In the genomic region with DNA sequence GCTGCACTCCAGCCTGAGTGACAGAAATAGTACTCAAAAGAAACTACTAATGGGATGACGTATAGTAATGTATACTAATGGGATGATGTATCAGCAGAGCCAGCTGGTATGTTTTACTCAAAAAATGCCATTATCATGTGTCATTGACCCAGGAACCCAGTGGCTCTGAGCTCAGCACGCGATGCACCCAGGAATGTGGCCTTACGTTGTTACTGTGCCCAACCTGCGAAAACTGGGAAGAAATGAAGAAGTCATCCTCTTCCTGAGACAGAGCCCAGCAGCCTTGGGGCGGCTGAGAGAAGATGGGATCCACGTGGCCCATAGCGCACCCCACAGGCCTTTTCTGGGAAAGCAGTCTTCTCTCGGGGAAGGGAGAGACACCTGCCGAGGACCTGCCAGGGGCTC, we compare ENCODE assay signal across 8 cellular contexts. TPM values are rescaled to one million over a fixed set of nuclear protein-coding genes. Genes with fewer than 3 reads are reported as not detected.
DNase-seq lines count a peak whose midpoint lies in the region; ATAC-seq, FAIRE-seq and TF ChIP-seq lines count a peak whose summit lies in the region.

No MANE protein-coding gene starts in this region.

- H3K4me1 ChIP-seq in HepG2 (ENCODE audit: insufficient read depth, low read length) (no peaks in the 10 kb centered on the region), right lobe of liver (no peaks in the 10 kb centered on the region)
- peaks cover 4% of the 10 kb centered on the region for H3K4me1 ChIP-seq in effector memory CD4-positive, alpha-beta T cell (ENCODE audit: control insufficient read depth, insufficient read depth, low read length, poor library complexity, severe bottlenecking)

- TF ChIP-seq POLR2A in HepG2 (IDR thresholded peaks at IDR 0.05; ENCODE audit: insufficient read depth in 1 of 2, low read depth in 2 of 2, low read length in 2 of 2) (no peak), right lobe of liver (IDR thresholded peaks at IDR 0.05) (no peak)

- H3K27ac ChIP-seq in HepG2 (ENCODE audit: extremely low read length, insufficient read depth, low read length) (no peak overlapping the region), right lobe of liver (no peak overlapping the region)
- no peak overlapping the region for H3K27ac ChIP-seq in effector memory CD4-positive, alpha-beta T cell (ENCODE audit: insufficient read depth, low read length, poor library complexity, severe bottlenecking)

- TF ChIP-seq RAD21 in HepG2 (CRISPR knock-in tag; IDR thresholded peaks at IDR 0.05): no peak

- FAIRE-seq in HepG2 (lab: Jason Lieb, UNC): no peak

- H2AFZ ChIP-seq in HepG2 (ENCODE audit: low read length): no peak overlapping the region

- CTCF ChIA-PET in HepG2 (lab: Yijun Ruan, JAX; ENCODE audit: low intra/inter-chr PET ratio, low total read pairs): no interaction called here

- H3K4me2 ChIP-seq in HepG2 (ENCODE audit: low read depth, low read length): no peak overlapping the region

- no peaks in the 10 kb centered on the region for H3K9me3 ChIP-seq in HepG2 (ENCODE audit: low read length)
- H3K9me3 ChIP-seq in right lobe of liver: no peaks in the 10 kb centered on the region
- H3K9me3 ChIP-seq in effector memory CD4-positive, alpha-beta T cell (ENCODE audit: control insufficient read depth, low read length): no peaks in the 10 kb centered on the region

- no TSS peak for BruUV-seq in HepG2 (replicated peaks; lab: Mats Ljungman, UMichigan)

- no peak overlapping the region for H3K9ac ChIP-seq in HepG2 (ENCODE audit: insufficient read depth, low read depth, low read length)

- TF ChIP-seq EP300 in HepG2 (IDR thresholded peaks at IDR 0.05; ENCODE audit: low read depth in 2 of 2, low read length in 2 of 2) (no peak), HepG2 (CRISPR knock-in tag; IDR thresholded peaks at IDR 0.05; ENCODE audit: borderline replicate concordance) (no peak)

- H3K4me3 ChIP-seq in HepG2 (replicated peaks in 1 of 3; ENCODE audit: insufficient read depth in 1 of 3, low read depth in 2 of 3, low read length in 3 of 3) (no peak overlapping the region), right lobe of liver (no peak overlapping the region), fibroblast of pulmonary artery (replicated peaks; ENCODE audit: low read depth, low read length) (no peak overlapping the region)
- no peak overlapping the region for H3K4me3 ChIP-seq in effector memory CD4-positive, alpha-beta T cell (ENCODE audit: insufficient read depth, low read depth, low read length, poor library complexity, severe bottlenecking)

- peaks cover 14 to 64% of the 10 kb centered on the region in 2 experiments for H3K36me3 ChIP-seq in HepG2 (replicated peaks in 1 of 2; ENCODE audit: control insufficient read depth in 1 of 2, insufficient read depth in 2 of 2, low read length in 2 of 2)
- peaks cover 0 to 47% (median 9%) of the 10 kb centered on the region in 4 donors for H3K36me3 ChIP-seq in right lobe of liver
- H3K36me3 ChIP-seq in effector memory CD4-positive, alpha-beta T cell (ENCODE audit: control insufficient read depth, insufficient read depth, low read length): peaks cover 47% of the 10 kb centered on the region

- H3K27me3 ChIP-seq in HepG2 (ENCODE audit: control insufficient read depth in 1 of 2, insufficient read depth in 2 of 2, low read length in 2 of 2) (no peaks in the 10 kb centered on the region), right lobe of liver (no peaks in the 10 kb centered on the region)
- H3K27me3 ChIP-seq in effector memory CD4-positive, alpha-beta T cell (replicated peaks; ENCODE audit: control insufficient read depth, insufficient read depth, low read length, poor library complexity, severe bottlenecking): no peaks in the 10 kb centered on the region

- ATAC-seq in HepG2 (peak; percentile 19; the same call in 2 of the 3 replicates), right lobe of liver (no peak), GM19351 (IDR thresholded peaks at IDR 0.05; ENCODE audit: unreplicated experiment) (no peak)

- no peaks in the 10 kb centered on the region for H4K20me1 ChIP-seq in HepG2 (ENCODE audit: insufficient read depth, low read length)

- POLR2A ChIA-PET in HepG2 (lab: Yijun Ruan, JAX): no interaction called here

- in situ Hi-C loops in HepG2 (cut with HindIII; ENCODE audit: extremely low pct_ligation_motif_present, low pct_unique_long_range_greater_than_20kb): no loop called here

- WGBS in HepG2 (ENCODE audit: low lambda C conversion rate): 100% methylated on average over 5 of the region's 10 CpGs
- 64% methylated on average over 1 of the region's 10 CpGs for WGBS in right lobe of liver (ENCODE audit: insufficient coverage, low coverage, low lambda C conversion rate, missing lambda C conversion rate)

- DNase-seq in HepG2 (ENCODE audit: low spot score) (no peak), right lobe of liver (no peak), SW 1271 (lab: John Stamatoyannopoulos, UW) (peak; percentile 85 to 89), fibroblast of pulmonary artery (ENCODE audit: low read depth) (peak; percentile 93), NCI-H1436 (lab: John Stamatoyannopoulos, UW) (no peak), anterior cingulate cortex (lab: John Stamatoyannopoulos, UW) (no peak)
- DNase-seq in effector memory CD4-positive, alpha-beta T cell: no peak

- intact Hi-C loops in HepG2 (cut with micrococcal nuclease; ENCODE audit: unreplicated experiment): no loop called here
- intact Hi-C loops in right lobe of liver (cut with DNase I): loop anchor here in 1 of 2 donors (10.0 kb wide), 1 partner anchor 140 kb away; no protein-coding TSS in a partner anchor

- TF ChIP-seq CTCF in HepG2 (CRISPR knock-in tag; IDR thresholded peaks at IDR 0.05): peak; percentile 30; the same call in 1 of the 2 replicates
- peak in 1 of 4 donors; percentile 8 for TF ChIP-seq CTCF in right lobe of liver (IDR thresholded peaks at IDR 0.05)
- TF ChIP-seq CTCF in fibroblast of pulmonary artery (IDR thresholded peaks at IDR 0.05; ENCODE audit: low read length, missing control alignments): peak; percentile 48

- H3K79me2 ChIP-seq in HepG2 (ENCODE audit: insufficient read depth, low read length): peaks cover 8% of the 10 kb centered on the region

RNA-seq across cellular contexts. Expression of a gene that starts 8.8 kb away (rescaled TPM):
- total RNA-seq in HepG2 (2016; rRNA removed; fragmentation: Illumina TruSeq; extraction: Trizol) (22.1 and 29.4 TPM in 2 replicates), right lobe of liver (10 to 100 TPM; 25.5 to 30.6 (median 26.9) TPM)
- total RNA-seq in HepG2 (2016; cell fraction: cytosol; rRNA removed; fragmentation: Illumina TruSeq; extraction: Trizol; ENCODE audit: low read depth): 19.3 and 24.9 TPM in 2 replicates
- total RNA-seq in HepG2 (2016; cell fraction: insoluble cytoplasmic fraction; rRNA removed; fragmentation: Illumina TruSeq; extraction: Trizol): 21.8 and 31.9 TPM in 2 replicates
- total RNA-seq in HepG2 (2016; cell fraction: membrane; rRNA removed; fragmentation: Illumina TruSeq; extraction: Trizol): 32.2 and 38.5 TPM in 2 replicates
- 23.9 and 27.0 TPM in 2 replicates for total RNA-seq in HepG2 (2016; cell fraction: nucleus; rRNA removed; fragmentation: Illumina TruSeq; extraction: Trizol)
- 25.4 and 28.8 TPM in 2 replicates for polyA plus RNA-seq in HepG2 (2011; rRNA removed)
- polyA plus RNA-seq in HepG2 (2011; cell fraction: cytosol; rRNA removed): 25.8 and 32.1 TPM in 2 replicates
- polyA plus RNA-seq in HepG2 (2011; cell fraction: nucleus; rRNA removed): 48.5 and 56.3 TPM in 2 replicates
- polyA plus RNA-seq in HepG2 (2012): 31.0 and 32.3 TPM in 2 replicates
- 26.4 and 36.1 TPM in 2 replicates for polyA plus RNA-seq in HepG2 (2016; cell fraction: cytosol; fragmentation: Illumina TruSeq; extraction: Trizol; ENCODE audit: low read depth)
- 38.0 and 48.6 TPM in 2 replicates for polyA plus RNA-seq in HepG2 (2016; cell fraction: insoluble cytoplasmic fraction; fragmentation: Illumina TruSeq; extraction: Trizol; ENCODE audit: low read depth)
- polyA plus RNA-seq in HepG2 (2016; cell fraction: membrane; fragmentation: Illumina TruSeq; extraction: Trizol; ENCODE audit: low read depth): 40.9 and 46.8 TPM in 2 replicates
- 70.6 and 77.2 TPM in 2 replicates for polyA plus RNA-seq in HepG2 (2016; cell fraction: nucleus; fragmentation: Illumina TruSeq; extraction: Trizol; ENCODE audit: insufficient read depth, low read depth)
- polyA minus RNA-seq in HepG2 (2011; rRNA and poly(A)+ RNA removed; ENCODE audit: low replicate concordance): 19.8 and 25.0 TPM in 2 replicates
- 15.5 and 16.0 TPM in 2 replicates for polyA minus RNA-seq in HepG2 (2011; cell fraction: cytosol; rRNA and poly(A)+ RNA removed)
- polyA minus RNA-seq in HepG2 (2011; cell fraction: nucleus; rRNA and poly(A)+ RNA removed): 18.6 and 26.4 TPM in 2 replicates

RNA-seq across cellular contexts. Expression of a gene that starts 15.4 kb away (rescaled TPM):
- total RNA-seq in HepG2 (2016; rRNA removed; fragmentation: Illumina TruSeq; extraction: Trizol) (0.93 and 2.6 TPM in 2 replicates), right lobe of liver (1 to 10 TPM; 1.7 to 6.2 (median 3.4) TPM)
- 1.3 and 1.5 TPM in 2 replicates for total RNA-seq in HepG2 (2016; cell fraction: cytosol; rRNA removed; fragmentation: Illumina TruSeq; extraction: Trizol; ENCODE audit: low read depth)
- total RNA-seq in HepG2 (2016; cell fraction: insoluble cytoplasmic fraction; rRNA removed; fragmentation: Illumina TruSeq; extraction: Trizol): 0.73 and 3.1 TPM in 2 replicates
- 1.5 and 1.9 TPM in 2 replicates for total RNA-seq in HepG2 (2016; cell fraction: membrane; rRNA removed; fragmentation: Illumina TruSeq; extraction: Trizol)
- total RNA-seq in HepG2 (2016; cell fraction: nucleus; rRNA removed; fragmentation: Illumina TruSeq; extraction: Trizol): 3.1 and 3.8 TPM in 2 replicates
- polyA plus RNA-seq in HepG2 (2011; rRNA removed): 2.3 and 4.7 TPM in 2 replicates
- polyA plus RNA-seq in HepG2 (2011; cell fraction: cytosol; rRNA removed): 0.92 and 1.7 TPM in 2 replicates
- 68.0 and 74.7 TPM in 2 replicates for polyA plus RNA-seq in HepG2 (2011; cell fraction: nucleus; rRNA removed)
- 1.8 and 2.2 TPM in 2 replicates for polyA plus RNA-seq in HepG2 (2012)
- 1.1 and 1.2 TPM in 2 replicates for polyA plus RNA-seq in HepG2 (2016; cell fraction: cytosol; fragmentation: Illumina TruSeq; extraction: Trizol; ENCODE audit: low read depth)
- 0.84 and 1.3 TPM in 2 replicates for polyA plus RNA-seq in HepG2 (2016; cell fraction: insoluble cytoplasmic fraction; fragmentation: Illumina TruSeq; extraction: Trizol; ENCODE audit: low read depth)
- 0.98 and 1.3 TPM in 2 replicates for polyA plus RNA-seq in HepG2 (2016; cell fraction: membrane; fragmentation: Illumina TruSeq; extraction: Trizol; ENCODE audit: low read depth)
- 12.7 and 13.3 TPM in 2 replicates for polyA plus RNA-seq in HepG2 (2016; cell fraction: nucleus; fragmentation: Illumina TruSeq; extraction: Trizol; ENCODE audit: insufficient read depth, low read depth)
- 0.30 and 1.8 TPM in 2 replicates for polyA minus RNA-seq in HepG2 (2011; rRNA and poly(A)+ RNA removed; ENCODE audit: low replicate concordance)
- 0.59 and 1.4 TPM in 2 replicates for polyA minus RNA-seq in HepG2 (2011; cell fraction: cytosol; rRNA and poly(A)+ RNA removed)
- polyA minus RNA-seq in HepG2 (2011; cell fraction: nucleus; rRNA and poly(A)+ RNA removed): 1.9 and 2.9 TPM in 2 replicates

RNA-seq across cellular contexts. Expression of a gene that starts 18.3 kb away (rescaled TPM):
- total RNA-seq in HepG2 (2016; rRNA removed; fragmentation: Illumina TruSeq; extraction: Trizol) (0.29 and 0.64 TPM in 2 replicates), right lobe of liver (1 to 10 TPM in 4 of 6 experiments, under 1 TPM in 1, not detected in 1; 0.40 to 4.0 (median 1.1) TPM)
- 0.88 and 0.91 TPM in 2 replicates for total RNA-seq in HepG2 (2016; cell fraction: cytosol; rRNA removed; fragmentation: Illumina TruSeq; extraction: Trizol; ENCODE audit: low read depth)
- 1.0 TPM in 1 of 2 replicates, not detected in the other for total RNA-seq in HepG2 (2016; cell fraction: insoluble cytoplasmic fraction; rRNA removed; fragmentation: Illumina TruSeq; extraction: Trizol)
- 0.28 and 0.80 TPM in 2 replicates for total RNA-seq in HepG2 (2016; cell fraction: membrane; rRNA removed; fragmentation: Illumina TruSeq; extraction: Trizol)
- 0.87 TPM in 1 of 2 replicates, not detected in the other for total RNA-seq in HepG2 (2016; cell fraction: nucleus; rRNA removed; fragmentation: Illumina TruSeq; extraction: Trizol)
- 0.18 and 0.29 TPM in 2 replicates for polyA plus RNA-seq in HepG2 (2011; rRNA removed)
- polyA plus RNA-seq in HepG2 (2011; cell fraction: cytosol; rRNA removed): 0.11 and 0.21 TPM in 2 replicates
- 4.1 and 5.2 TPM in 2 replicates for polyA plus RNA-seq in HepG2 (2011; cell fraction: nucleus; rRNA removed)
- 1.6 and 2.0 TPM in 2 replicates for polyA plus RNA-seq in HepG2 (2012)
- 0.28 and 0.32 TPM in 2 replicates for polyA plus RNA-seq in HepG2 (2016; cell fraction: cytosol; fragmentation: Illumina TruSeq; extraction: Trizol; ENCODE audit: low read depth)
- not detected in 2 replicates for polyA plus RNA-seq in HepG2 (2016; cell fraction: insoluble cytoplasmic fraction; fragmentation: Illumina TruSeq; extraction: Trizol; ENCODE audit: low read depth)
- not detected in 2 replicates for polyA plus RNA-seq in HepG2 (2016; cell fraction: membrane; fragmentation: Illumina TruSeq; extraction: Trizol; ENCODE audit: low read depth)
- 2.7 and 4.3 TPM in 2 replicates for polyA plus RNA-seq in HepG2 (2016; cell fraction: nucleus; fragmentation: Illumina TruSeq; extraction: Trizol; ENCODE audit: insufficient read depth, low read depth)
- polyA minus RNA-seq in HepG2 (2011; rRNA and poly(A)+ RNA removed; ENCODE audit: low replicate concordance): 0.36 and 0.40 TPM in 2 replicates
- polyA minus RNA-seq in HepG2 (2011; cell fraction: cytosol; rRNA and poly(A)+ RNA removed): not detected in 2 replicates
- polyA minus RNA-seq in HepG2 (2011; cell fraction: nucleus; rRNA and poly(A)+ RNA removed): not detected in 2 replicates

RNA-seq across cellular contexts. Expression of a gene that starts 32.8 kb away (rescaled TPM):
- 9.2 and 14.2 TPM in 2 replicates for total RNA-seq in HepG2 (2016; rRNA removed; fragmentation: Illumina TruSeq; extraction: Trizol)
- 6.4 and 7.6 TPM in 2 replicates for total RNA-seq in HepG2 (2016; cell fraction: cytosol; rRNA removed; fragmentation: Illumina TruSeq; extraction: Trizol; ENCODE audit: low read depth)
- total RNA-seq in HepG2 (2016; cell fraction: insoluble cytoplasmic fraction; rRNA removed; fragmentation: Illumina TruSeq; extraction: Trizol): 8.3 and 13.0 TPM in 2 replicates
- total RNA-seq in HepG2 (2016; cell fraction: membrane; rRNA removed; fragmentation: Illumina TruSeq; extraction: Trizol): 13.3 and 15.5 TPM in 2 replicates
- total RNA-seq in HepG2 (2016; cell fraction: nucleus; rRNA removed; fragmentation: Illumina TruSeq; extraction: Trizol): 9.0 and 10.2 TPM in 2 replicates
- polyA plus RNA-seq in HepG2 (2011; rRNA removed): 3.9 and 5.8 TPM in 2 replicates
- polyA plus RNA-seq in HepG2 (2011; cell fraction: cytosol; rRNA removed): 6.9 and 8.0 TPM in 2 replicates
- 5.4 and 5.5 TPM in 2 replicates for polyA plus RNA-seq in HepG2 (2011; cell fraction: nucleus; rRNA removed)
- polyA plus RNA-seq in HepG2 (2012): 8.3 and 10.4 TPM in 2 replicates
- polyA plus RNA-seq in HepG2 (2016; cell fraction: cytosol; fragmentation: Illumina TruSeq; extraction: Trizol; ENCODE audit: low read depth): 7.6 and 8.3 TPM in 2 replicates
- polyA plus RNA-seq in HepG2 (2016; cell fraction: insoluble cytoplasmic fraction; fragmentation: Illumina TruSeq; extraction: Trizol; ENCODE audit: low read depth): 9.7 and 10.2 TPM in 2 replicates
- polyA plus RNA-seq in HepG2 (2016; cell fraction: membrane; fragmentation: Illumina TruSeq; extraction: Trizol; ENCODE audit: low read depth): 12.7 and 13.5 TPM in 2 replicates
- polyA plus RNA-seq in HepG2 (2016; cell fraction: nucleus; fragmentation: Illumina TruSeq; extraction: Trizol; ENCODE audit: insufficient read depth, low read depth): 13.7 and 17.1 TPM in 2 replicates
- 7.2 and 12.5 TPM in 2 replicates for polyA minus RNA-seq in HepG2 (2011; rRNA and poly(A)+ RNA removed; ENCODE audit: low replicate concordance)
- 3.8 and 5.0 TPM in 2 replicates for polyA minus RNA-seq in HepG2 (2011; cell fraction: cytosol; rRNA and poly(A)+ RNA removed)
- polyA minus RNA-seq in HepG2 (2011; cell fraction: nucleus; rRNA and poly(A)+ RNA removed): 7.8 and 8.1 TPM in 2 replicates
- total RNA-seq in right lobe of liver: 10 to 100 TPM in 2 of 6 experiments, 1 to 10 TPM in 4; 6.3 to 14.3 (median 7.8) TPM

RNA-seq across cellular contexts. Expression of a gene that starts 33.1 kb away (rescaled TPM):
- total RNA-seq in HepG2 (2016; rRNA removed; fragmentation: Illumina TruSeq; extraction: Trizol) (45.3 and 107 TPM in 2 replicates), right lobe of liver (100 to 1,000 TPM; 112 to 148 (median 142) TPM)
- 39.1 and 57.0 TPM in 2 replicates for total RNA-seq in HepG2 (2016; cell fraction: cytosol; rRNA removed; fragmentation: Illumina TruSeq; extraction: Trizol; ENCODE audit: low read depth)
- 40.3 and 115 TPM in 2 replicates for total RNA-seq in HepG2 (2016; cell fraction: insoluble cytoplasmic fraction; rRNA removed; fragmentation: Illumina TruSeq; extraction: Trizol)
- 58.4 and 92.5 TPM in 2 replicates for total RNA-seq in HepG2 (2016; cell fraction: membrane; rRNA removed; fragmentation: Illumina TruSeq; extraction: Trizol)
- total RNA-seq in HepG2 (2016; cell fraction: nucleus; rRNA removed; fragmentation: Illumina TruSeq; extraction: Trizol): 75.1 and 80.9 TPM in 2 replicates
- 80.8 and 99.6 TPM in 2 replicates for polyA plus RNA-seq in HepG2 (2011; rRNA removed)
- polyA plus RNA-seq in HepG2 (2011; cell fraction: cytosol; rRNA removed): 96.4 and 116 TPM in 2 replicates
- 152 and 158 TPM in 2 replicates for polyA plus RNA-seq in HepG2 (2011; cell fraction: nucleus; rRNA removed)
- 87.3 and 109 TPM in 2 replicates for polyA plus RNA-seq in HepG2 (2012)
- polyA plus RNA-seq in HepG2 (2016; cell fraction: cytosol; fragmentation: Illumina TruSeq; extraction: Trizol; ENCODE audit: low read depth): 40.0 and 62.7 TPM in 2 replicates
- 61.8 and 64.5 TPM in 2 replicates for polyA plus RNA-seq in HepG2 (2016; cell fraction: insoluble cytoplasmic fraction; fragmentation: Illumina TruSeq; extraction: Trizol; ENCODE audit: low read depth)
- polyA plus RNA-seq in HepG2 (2016; cell fraction: membrane; fragmentation: Illumina TruSeq; extraction: Trizol; ENCODE audit: low read depth): 59.1 and 86.8 TPM in 2 replicates
- polyA plus RNA-seq in HepG2 (2016; cell fraction: nucleus; fragmentation: Illumina TruSeq; extraction: Trizol; ENCODE audit: insufficient read depth, low read depth): 181 and 198 TPM in 2 replicates
- 30.8 and 94.7 TPM in 2 replicates for polyA minus RNA-seq in HepG2 (2011; rRNA and poly(A)+ RNA removed; ENCODE audit: low replicate concordance)
- 43.9 and 48.3 TPM in 2 replicates for polyA minus RNA-seq in HepG2 (2011; cell fraction: cytosol; rRNA and poly(A)+ RNA removed)
- 48.9 and 53.8 TPM in 2 replicates for polyA minus RNA-seq in HepG2 (2011; cell fraction: nucleus; rRNA and poly(A)+ RNA removed)

Comparison
In these comparisons a context has a peak if more than half of its experiments do, and no peak if none do; other contexts are left out.
1. DNase-seq: peak in SW 1271 (2 of 2) and fibroblast of pulmonary artery (single experiment); none in HepG2 (single experiment), right lobe of liver (0 of 3), NCI-H1436 (single experiment), effector memory CD4-positive, alpha-beta T cell (0 of 3) and anterior cingulate cortex (0 of 58).